In the genomic region with DNA sequence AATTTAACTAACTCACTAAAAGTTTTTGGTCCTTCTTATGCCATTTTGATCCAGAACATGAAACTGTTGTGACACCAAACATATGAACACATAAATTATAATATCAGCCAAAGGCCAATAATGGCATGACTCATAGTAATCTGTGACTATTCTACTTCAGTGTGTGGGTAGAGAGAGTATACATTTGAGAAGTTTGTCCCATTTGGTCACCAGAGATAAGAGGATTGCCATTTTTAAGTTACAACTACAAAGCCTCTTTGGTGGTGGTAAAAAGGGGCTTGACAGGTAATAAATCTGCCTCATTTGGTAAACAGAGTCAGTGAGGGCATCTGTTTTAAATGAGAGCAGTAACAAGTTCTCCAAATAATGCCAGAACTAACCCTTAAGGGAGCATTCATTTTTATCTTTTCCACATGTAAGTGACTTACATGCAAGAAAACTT, we compare ENCODE assay signal across 25 cellular contexts.
A peak's percentile ranks its signal among the peaks of the same experiment; 100 is the strongest.
DNase-seq lines count a peak whose midpoint lies in the region; ATAC-seq and TF ChIP-seq lines count a peak whose summit lies in the region.
"Had no signal": no experiment of that assay in that cellular context is flagged by ENCODE, and none has a peak within 500 bp of the region (broad histone marks: within the 10 kb centered on the region; RNA-seq: fewer than 3 reads in every experiment).

No MANE protein-coding gene starts in this region.

- no peaks in the 10 kb centered on the region for H3K4me1 Mint-ChIP-seq in stimulated activated effector memory CD8-positive, alpha-beta T cell treated with anti-CD3 and anti-CD28 coated beads, Interleukin-12 subunit alpha, Interleukin-12 subunit beta, amount 100 ng/mL, for 72 hours
- H3K4me1 Mint-ChIP-seq in T-helper 17 cell = no peaks in the 10 kb centered on the region
- H3K4me1 Mint-ChIP-seq: brain, natural killer cell had no signal

- no peak overlapping the region for H3K4me2 ChIP-seq in osteoblast (ENCODE audit: insufficient read depth, low read length)
- H3K4me2 ChIP-seq: KMS-11 had no signal

- peak; percentile 34 to 58 for ATAC-seq in activated naive CD4-positive, alpha-beta T cell treated with anti-CD3 and anti-CD28 coated beads, Interleukin-2, amount 50 U/mL, for 72 hours
- ATAC-seq in stimulated activated effector memory CD8-positive, alpha-beta T cell treated with anti-CD3 and anti-CD28 coated beads, Interleukin-12 subunit alpha, Interleukin-12 subunit beta, amount 100 ng/mL, for 72 hours = peak; percentile 69
- ATAC-seq in T-helper 17 cell (no peak), GM19452 (IDR thresholded peaks at IDR 0.05; ENCODE audit: unreplicated experiment) (no peak)
- ATAC-seq: natural killer cell, upper lobe of right lung had no signal

- H3K9me3 ChIP-seq in osteoblast (ENCODE audit: low read depth, low read length) (no peaks in the 10 kb centered on the region), T-helper 17 cell (ENCODE audit: control insufficient read depth, low read length, poor library complexity, severe bottlenecking) (no peaks in the 10 kb centered on the region)
- H3K9me3 ChIP-seq: BE2C, esophagus muscularis mucosa, ovary, right atrium auricular region had no signal

- peaks cover 0 to 1% of the 10 kb centered on the region in 2 donors for H3K36me3 Mint-ChIP-seq in activated naive CD4-positive, alpha-beta T cell treated with anti-CD3 and anti-CD28 coated beads, Interleukin-2, amount 50 U/mL, for 72 hours
- no peaks in the 10 kb centered on the region for H3K36me3 Mint-ChIP-seq in stimulated activated effector memory CD8-positive, alpha-beta T cell treated with anti-CD3 and anti-CD28 coated beads, Interleukin-12 subunit alpha, Interleukin-12 subunit beta, amount 100 ng/mL, for 72 hours
- peaks cover 2% of the 10 kb centered on the region for H3K36me3 Mint-ChIP-seq in T-helper 17 cell (ENCODE audit: low read depth)
- H3K36me3 Mint-ChIP-seq: natural killer cell had no signal

- H3K9me3 Mint-ChIP-seq in activated naive CD4-positive, alpha-beta T cell treated with anti-CD3 and anti-CD28 coated beads, Interleukin-2, amount 50 U/mL, for 72 hours = peaks cover 7 to 9% of the 10 kb centered on the region in 2 donors
- H3K9me3 Mint-ChIP-seq in stimulated activated effector memory CD8-positive, alpha-beta T cell treated with anti-CD3 and anti-CD28 coated beads, Interleukin-12 subunit alpha, Interleukin-12 subunit beta, amount 100 ng/mL, for 72 hours = peaks cover 2% of the 10 kb centered on the region

- H3K27ac ChIP-seq in osteoblast (ENCODE audit: low read depth, low read length) = no peak overlapping the region
- H3K27ac ChIP-seq: esophagus muscularis mucosa, KMS-11, ovary, right atrium auricular region, upper lobe of right lung had no signal

- no peaks in the 10 kb centered on the region for H3K27me3 ChIP-seq in osteoblast (ENCODE audit: insufficient read depth, low read length)
- H3K27me3 ChIP-seq: BE2C, esophagus muscularis mucosa, ovary, right atrium auricular region, upper lobe of right lung had no signal

- H3K4me3 Mint-ChIP-seq in stimulated activated effector memory CD8-positive, alpha-beta T cell treated with anti-CD3 and anti-CD28 coated beads, Interleukin-12 subunit alpha, Interleukin-12 subunit beta, amount 100 ng/mL, for 72 hours = no peak overlapping the region
- no peak overlapping the region for H3K4me3 Mint-ChIP-seq in T-helper 17 cell
- H3K4me3 Mint-ChIP-seq: brain, natural killer cell had no signal

- H3K27me3 Mint-ChIP-seq in T-helper 17 cell = no peaks in the 10 kb centered on the region
- H3K27me3 Mint-ChIP-seq: brain had no signal

- H4K20me1 ChIP-seq in osteoblast (ENCODE audit: insufficient read depth, low read length) = no peaks in the 10 kb centered on the region

- no peak overlapping the region for H3K27ac Mint-ChIP-seq in activated naive CD4-positive, alpha-beta T cell treated with anti-CD3 and anti-CD28 coated beads, Interleukin-2, amount 50 U/mL, for 72 hours
- no peak overlapping the region for H3K27ac Mint-ChIP-seq in stimulated activated effector memory CD8-positive, alpha-beta T cell treated with anti-CD3 and anti-CD28 coated beads, Interleukin-12 subunit alpha, Interleukin-12 subunit beta, amount 100 ng/mL, for 72 hours
- H3K27ac Mint-ChIP-seq in T-helper 17 cell = no peak overlapping the region
- H3K27ac Mint-ChIP-seq: activated T-helper 2 cell treated with anti-CD3 and anti-CD28 coated beads, Interferon-gamma antibody, Interleukin-2, Interleukin-4, amounts not matched to agents 10 μg/mL and 5 μg/mL and 100 μg/mL, durations not matched to agents 14 hours and 24 hours and 36 hours; brain; natural killer cell had no signal

- no peak for DNase-seq in activated naive CD4-positive, alpha-beta T cell treated with anti-CD3 and anti-CD28 coated beads, Interleukin-2, amount 50 U/mL, for 72 hours (ENCODE audit: low spot score in 2 of 2)
- no peak for DNase-seq in activated naive CD4-positive, alpha-beta T cell (lab: John Stamatoyannopoulos, UW)
- DNase-seq in M059J (ENCODE audit: low read depth) (peak; percentile 56), epithelial cell of esophagus (ENCODE audit: low read depth) (peak; percentile 13), osteoblast (ENCODE audit: insufficient read length, low spot score, missing footprints) (no peak), T-helper 17 cell (no peak)
- no peak for DNase-seq in stimulated activated effector memory CD8-positive, alpha-beta T cell treated with anti-CD3 and anti-CD28 coated beads, Interleukin-12 subunit alpha, Interleukin-12 subunit beta, amount 100 ng/mL, for 72 hours (ENCODE audit: low spot score in 2 of 2)
- DNase-seq: 8988T; activated CD4-positive, alpha-beta T cell treated with anti-CD3 and anti-CD28 coated beads for 48 hours; BE2C; DMS79; effector memory CD4-positive, alpha-beta T cell; head of caudate nucleus; natural killer cell; NCI-H187; NCI-H69; ovary; SHP77; upper lobe of right lung had no signal

- TF ChIP-seq CTCF in epithelial cell of esophagus (IDR thresholded peaks at IDR 0.05; ENCODE audit: insufficient read depth, low read depth, low read length, missing control alignments) (no peak), osteoblast (IDR thresholded peaks at IDR 0.05; ENCODE audit: extremely low read depth, low read depth, low read length) (no peak)

- no peaks in the 10 kb centered on the region for H3K4me1 ChIP-seq in osteoblast (ENCODE audit: insufficient read depth, low read length)
- H3K4me1 ChIP-seq: BE2C, esophagus muscularis mucosa, right atrium auricular region, upper lobe of right lung had no signal

- H3K4me3 ChIP-seq in epithelial cell of esophagus (ENCODE audit: low read length) (no peak overlapping the region), osteoblast (ENCODE audit: insufficient read depth, low read length) (no peak overlapping the region)
- H3K4me3 ChIP-seq: esophagus muscularis mucosa, ovary, right atrium auricular region, upper lobe of right lung had no signal

- no peak overlapping the region for H2AFZ ChIP-seq in osteoblast (ENCODE audit: low read length)

- no peaks in the 10 kb centered on the region for H3K36me3 ChIP-seq in osteoblast (ENCODE audit: insufficient read depth, low read length)
- H3K36me3 ChIP-seq: BE2C, esophagus muscularis mucosa, ovary, right atrium auricular region, upper lobe of right lung had no signal

- no peaks in the 10 kb centered on the region for H3K79me2 ChIP-seq in osteoblast (ENCODE audit: insufficient read depth, low read length)

Comparison
In these comparisons a context has a peak if more than half of its experiments do, and no peak if none do; other contexts are left out.
1. ATAC-seq: peak in activated naive CD4-positive, alpha-beta T cell treated with anti-CD3 and anti-CD28 coated beads, Interleukin-2, amount 50 U/mL, for 72 hours (2 of 2) and stimulated activated effector memory CD8-positive, alpha-beta T cell treated with anti-CD3 and anti-CD28 coated beads, Interleukin-12 subunit alpha, Interleukin-12 subunit beta, amount 100 ng/mL, for 72 hours (single experiment); none in T-helper 17 cell (single experiment) and GM19452 (single experiment).
2. DNase-seq: peak in M059J (single experiment) and epithelial cell of esophagus (single experiment); none in activated naive CD4-positive, alpha-beta T cell treated with anti-CD3 and anti-CD28 coated beads, Interleukin-2, amount 50 U/mL, for 72 hours (0 of 2), activated naive CD4-positive, alpha-beta T cell (0 of 4), stimulated activated effector memory CD8-positive, alpha-beta T cell treated with anti-CD3 and anti-CD28 coated beads, Interleukin-12 subunit alpha, Interleukin-12 subunit beta, amount 100 ng/mL, for 72 hours (0 of 2), osteoblast (single experiment) and T-helper 17 cell (0 of 3).